ENCODE assay signal across 1 cellular context in genomic region chr6:143079325-143079640, GRCh38.
A peak's percentile ranks its signal among the peaks of the same experiment; 100 is the strongest.
TF ChIP-seq lines count a peak whose summit lies in the region.

No MANE protein-coding gene starts in this region.

TF ChIP-seq in HepG2, 621 proteins besides CTCF, POLR2A, EP300 and RAD21 (continued from another document and continues in another):
- no peak for TF ChIP-seq SOX13 (IDR thresholded peaks at IDR 0.05)
- peak in 1 of 2 experiments; percentile 17; a peak in 1 of 4 replicates for TF ChIP-seq SOX13 (CRISPR knock-in tag; conservative IDR thresholded peaks at IDR 0.05 in 1 of 2, IDR thresholded peaks at IDR 0.05 in 1 of 2)
- no peak for TF ChIP-seq REST (IDR thresholded peaks at IDR 0.05; ENCODE audit: borderline replicate concordance in 1 of 2, low read depth in 1 of 2, low read length in 2 of 2)
- TF ChIP-seq THRA (CRISPR knock-in tag; IDR thresholded peaks at IDR 0.05; ENCODE audit: borderline replicate concordance): peak; percentile 83; the same call in 1 of the 2 replicates
- TF ChIP-seq HNRNPUL1 (IDR thresholded peaks at IDR 0.05; ENCODE audit: low read depth, low read length): no peak
- TF ChIP-seq TCF7L2 (IDR thresholded peaks at IDR 0.05; ENCODE audit: low read depth, low read length): no peak
- no peak for TF ChIP-seq NFE2L1 (CRISPR knock-in tag; IDR thresholded peaks at IDR 0.05; ENCODE audit: borderline replicate concordance)
- peak; percentile 75; the same call in 1 of the 2 replicates for TF ChIP-seq AHDC1 (CRISPR knock-in tag; IDR thresholded peaks at IDR 0.05; ENCODE audit: borderline replicate concordance)
- TF ChIP-seq GPBP1L1 (CRISPR knock-in tag; IDR thresholded peaks at IDR 0.05): no peak
- TF ChIP-seq NR2F6 (IDR thresholded peaks at IDR 0.05): 0 out of 2 replicates have a peak, but pooled peaks have one; percentile 15
- no peak for TF ChIP-seq NR2F6 (CRISPR knock-in tag; IDR thresholded peaks at IDR 0.05)
- TF ChIP-seq SKI (IDR thresholded peaks at IDR 0.05; ENCODE audit: partially characterized antibody): no peak
- no peak for TF ChIP-seq ZNF282 (IDR thresholded peaks at IDR 0.05; ENCODE audit: partially characterized antibody)
- TF ChIP-seq KLF16 (CRISPR knock-in tag; IDR thresholded peaks at IDR 0.05): peak in 1 of 2 experiments; percentile 45; a peak in 1 of 4 replicates
- no peak for TF ChIP-seq PATZ1 (CRISPR knock-in tag; IDR thresholded peaks at IDR 0.05)
- no peak for TF ChIP-seq ZFP62 (CRISPR knock-in tag; IDR thresholded peaks at IDR 0.05)
- TF ChIP-seq ZNF564 (CRISPR knock-in tag; IDR thresholded peaks at IDR 0.05): no peak
- TF ChIP-seq KDM6A (CRISPR knock-in tag; IDR thresholded peaks at IDR 0.05; ENCODE audit: low read depth): no peak
- no peak for TF ChIP-seq TCF7 (IDR thresholded peaks at IDR 0.05; ENCODE audit: low read depth)
- TF ChIP-seq FOXJ3 (CRISPR knock-in tag; IDR thresholded peaks at IDR 0.05; ENCODE audit: borderline replicate concordance): peak; percentile 64; the same call in 1 of the 2 replicates
- 0 out of 2 replicates have a peak, but pooled peaks have one; percentile 49 for TF ChIP-seq SNAI1 (CRISPR knock-in tag; IDR thresholded peaks at IDR 0.05; ENCODE audit: borderline replicate concordance)
- no peak for TF ChIP-seq ZFP36 (IDR thresholded peaks at IDR 0.05; ENCODE audit: borderline replicate concordance, low read depth, low read length, partially characterized antibody)
- TF ChIP-seq THAP7 (CRISPR knock-in tag; IDR thresholded peaks at IDR 0.05): no peak
- TF ChIP-seq ZNF629 (CRISPR knock-in tag; conservative IDR thresholded peaks at IDR 0.05): no peak
- TF ChIP-seq PAXIP1 (CRISPR knock-in tag; conservative IDR thresholded peaks at IDR 0.05): peak; percentile 84
- no peak for TF ChIP-seq ZNF549 (CRISPR knock-in tag; IDR thresholded peaks at IDR 0.05)
- peak; percentile 90 for TF ChIP-seq HNF4A (CRISPR knock-in tag; IDR thresholded peaks at IDR 0.05)
- TF ChIP-seq SMYD3 (CRISPR knock-in tag; IDR thresholded peaks at IDR 0.05): no peak
- TF ChIP-seq ZBTB1 (CRISPR knock-in tag; IDR thresholded peaks at IDR 0.05; ENCODE audit: borderline replicate concordance): no peak
- no peak for TF ChIP-seq HOXA7 (CRISPR knock-in tag; IDR thresholded peaks at IDR 0.05)
- TF ChIP-seq NR2F2 (IDR thresholded peaks at IDR 0.05; ENCODE audit: borderline replicate concordance, low read depth): no peak
- peak; percentile 68; the same call in 1 of the 2 replicates for TF ChIP-seq ZMYM4 (CRISPR knock-in tag; IDR thresholded peaks at IDR 0.05)
- no peak for TF ChIP-seq ZBTB33 (CRISPR knock-in tag; IDR thresholded peaks at IDR 0.05)
- no peak for TF ChIP-seq FOXC1 (CRISPR knock-in tag; IDR thresholded peaks at IDR 0.05; ENCODE audit: borderline replicate concordance)
- TF ChIP-seq ZNF773 (CRISPR knock-in tag; IDR thresholded peaks at IDR 0.05; ENCODE audit: borderline replicate concordance): no peak
- TF ChIP-seq NCOA5 (CRISPR knock-in tag; IDR thresholded peaks at IDR 0.05): no peak
- no peak for TF ChIP-seq MXD1 (CRISPR knock-in tag; IDR thresholded peaks at IDR 0.05)
- TF ChIP-seq ZNF317 (CRISPR knock-in tag; IDR thresholded peaks at IDR 0.05): no peak
